ENCODE assay signal across 8 cellular contexts in the genomic region with DNA sequence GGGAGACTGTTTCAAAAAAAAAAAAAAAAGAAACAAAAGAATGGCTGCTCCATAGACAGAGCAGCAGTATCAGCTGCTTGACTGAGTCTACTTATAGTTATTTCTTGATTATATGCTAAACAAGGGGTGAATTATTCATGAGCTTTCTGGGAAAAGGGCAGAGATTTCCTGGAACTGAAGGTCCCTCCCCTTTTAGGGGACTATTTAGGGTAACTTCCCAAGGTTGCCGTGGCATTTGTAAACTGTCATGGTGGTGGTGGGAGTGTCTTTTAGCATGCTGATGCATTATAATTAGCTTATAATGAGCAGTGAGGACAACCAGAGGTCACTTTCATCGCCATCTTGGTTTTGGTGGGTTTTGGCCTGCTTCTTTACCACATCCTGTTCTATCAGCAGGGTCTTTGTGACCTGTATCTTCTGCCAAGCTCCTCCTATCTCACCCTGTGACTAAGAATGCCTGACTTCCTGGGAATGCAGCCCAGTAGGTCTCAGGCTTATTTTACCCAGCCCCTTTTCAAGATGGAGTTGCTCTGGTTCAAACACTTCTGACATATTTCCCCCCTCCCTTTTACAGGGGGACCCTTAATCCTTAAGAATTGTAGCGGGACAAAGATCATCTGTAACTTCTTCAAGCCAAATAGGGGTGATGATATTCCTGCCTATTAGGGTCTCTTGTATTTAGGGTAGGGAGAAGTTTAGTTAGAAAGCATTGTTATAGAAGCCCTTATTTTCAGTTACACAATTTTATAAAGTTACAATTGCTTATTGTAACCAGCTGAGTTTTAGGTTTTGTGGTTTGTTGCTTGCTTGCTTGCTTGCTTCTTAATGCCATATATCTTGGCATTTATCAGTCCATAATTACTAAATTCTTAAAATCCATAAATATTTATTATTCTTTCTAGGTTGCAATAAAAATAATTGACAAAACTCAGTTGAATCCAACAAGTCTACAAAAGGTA. TPM values are rescaled to one million over a fixed set of nuclear protein-coding genes. Genes with fewer than 3 reads are reported as not detected.
A peak's percentile ranks its signal among the peaks of the same experiment; 100 is the strongest.
DNase-seq lines count a peak whose midpoint lies in the region; FAIRE-seq and TF ChIP-seq lines count a peak whose summit lies in the region.

No MANE protein-coding gene starts in this region.

- H3K9me3 ChIP-seq in skeletal muscle tissue (ENCODE audit: control insufficient read depth in 3 of 3, low read length in 3 of 3) (no peaks in the 10 kb centered on the region), tibial nerve (no peaks in the 10 kb centered on the region), sigmoid colon (no peaks in the 10 kb centered on the region)

- no peak overlapping the region for H3K9ac ChIP-seq in skeletal muscle tissue (ENCODE audit: low read depth in 1 of 3, low read length in 3 of 3)

- DNase-seq in HCEC 1CT (peak; percentile 73), NCI-H446 (lab: John Stamatoyannopoulos, UW) (no peak), tibial nerve (ENCODE audit: low spot score in 2 of 2) (no peak), type B pancreatic cell (ENCODE audit: extremely low spot score, unreplicated experiment) (no peak), sigmoid colon (no peak)
- peak; percentile 20 for DNase-seq in T-helper 2 cell treated with Interferon-gamma antibody and Interleukin-4, amounts not matched to agents 5 μg/mL and 100 μg/mL, for 36 hours (ENCODE audit: low spot score)

- H3K27ac ChIP-seq in skeletal muscle tissue (ENCODE audit: low read depth, low read length) (peak overlapping the region; percentile 45), tibial nerve (peak overlapping the region in 2 of 4 donors; percentile 0 to 62), sigmoid colon (peak overlapping the region in 1 of 4 donors; percentile 6)

- TF ChIP-seq CTCF in tibial nerve (IDR thresholded peaks at IDR 0.05) (no peak), type B pancreatic cell (conservative IDR thresholded peaks at IDR 0.05) (no peak), sigmoid colon (IDR thresholded peaks at IDR 0.05) (no peak)

- peaks cover 12% of the 10 kb centered on the region for H3K36me3 Mint-ChIP-seq in T-helper 2 cell treated with Interferon-gamma antibody and Interleukin-4, amounts not matched to agents 5 μg/mL and 100 μg/mL, for 36 hours (ENCODE audit: low read depth)
- H3K36me3 Mint-ChIP-seq in type B pancreatic cell, result peaks cover 15% of the 10 kb centered on the region

- H3K27me3 ChIP-seq in skeletal muscle tissue (ENCODE audit: control insufficient read depth in 3 of 3, insufficient read depth in 3 of 3, low read length in 3 of 3) (no peaks in the 10 kb centered on the region), tibial nerve (no peaks in the 10 kb centered on the region), sigmoid colon (no peaks in the 10 kb centered on the region)

- WGBS in tibial nerve, 2 donors, result 43 to 64% methylated on average over 3 of the region's 3 CpGs
- 72 to 78% methylated on average over 3 of the region's 3 CpGs for WGBS in sigmoid colon, 2 donors

- intact Hi-C loops in sigmoid colon (cut with DNase I), result no loop called here

- H3K27me3 Mint-ChIP-seq in T-helper 2 cell treated with Interferon-gamma antibody and Interleukin-4, amounts not matched to agents 5 μg/mL and 100 μg/mL, for 36 hours (ENCODE audit: low read depth), result no peaks in the 10 kb centered on the region
- H3K27me3 Mint-ChIP-seq in type B pancreatic cell, result no peaks in the 10 kb centered on the region

- FAIRE-seq in endometrium (lab: Jason Lieb, UNC), result peak; percentile 18

- TF ChIP-seq EP300 in tibial nerve (IDR thresholded peaks at IDR 0.05) (no peak), sigmoid colon (IDR thresholded peaks at IDR 0.05) (no peak)

- peaks cover 29% of the 10 kb centered on the region for H3K4me1 Mint-ChIP-seq in T-helper 2 cell treated with Interferon-gamma antibody and Interleukin-4, amounts not matched to agents 5 μg/mL and 100 μg/mL, for 36 hours (ENCODE audit: low read depth)
- H3K4me1 Mint-ChIP-seq in type B pancreatic cell (ENCODE audit: unreplicated experiment), result peaks cover 20% of the 10 kb centered on the region

- H3K4me3 ChIP-seq in skeletal muscle tissue (ENCODE audit: low read length in 3 of 3) (no peak overlapping the region), tibial nerve (no peak overlapping the region), sigmoid colon (no peak overlapping the region)

- TF ChIP-seq POLR2A in tibial nerve (IDR thresholded peaks at IDR 0.05) (no peak), sigmoid colon (IDR thresholded peaks at IDR 0.05) (no peak)

- peaks cover 9 to 14% (median 12%) of the 10 kb centered on the region in 3 donors for H3K4me1 ChIP-seq in skeletal muscle tissue (ENCODE audit: control insufficient read depth in 3 of 3, insufficient read depth in 3 of 3, low read length in 3 of 3)
- peaks cover 0 to 66% (median 10%) of the 10 kb centered on the region in 4 donors for H3K4me1 ChIP-seq in tibial nerve
- peaks cover 0 to 25% (median 11%) of the 10 kb centered on the region in 4 donors for H3K4me1 ChIP-seq in sigmoid colon

- H3K9me3 Mint-ChIP-seq in T-helper 2 cell treated with Interferon-gamma antibody and Interleukin-4, amounts not matched to agents 5 μg/mL and 100 μg/mL, for 36 hours, result no peaks in the 10 kb centered on the region
- H3K9me3 Mint-ChIP-seq in type B pancreatic cell, result no peaks in the 10 kb centered on the region

- H3K27ac Mint-ChIP-seq in T-helper 2 cell treated with Interferon-gamma antibody and Interleukin-4, amounts not matched to agents 5 μg/mL and 100 μg/mL, for 36 hours, result peak overlapping the region; percentile 11
- H3K27ac Mint-ChIP-seq in type B pancreatic cell, result no peak overlapping the region

- no peaks in the 10 kb centered on the region for H3K36me3 ChIP-seq in skeletal muscle tissue (ENCODE audit: control insufficient read depth in 3 of 3, insufficient read depth in 3 of 3, low read length in 3 of 3)
- peaks cover 0 to 5% (median 0%) of the 10 kb centered on the region in 3 donors for H3K36me3 ChIP-seq in tibial nerve
- H3K36me3 ChIP-seq in sigmoid colon, result no peaks in the 10 kb centered on the region

- H3K4me3 Mint-ChIP-seq in T-helper 2 cell treated with Interferon-gamma antibody and Interleukin-4, amounts not matched to agents 5 μg/mL and 100 μg/mL, for 36 hours, result peak overlapping the region; percentile 8
- H3K4me3 Mint-ChIP-seq in type B pancreatic cell, result no peak overlapping the region

RNA-seq across cellular contexts. Expression of a gene that starts 42.5 kb away (rescaled TPM):
- 59.5 TPM for total RNA-seq in skeletal muscle tissue
- 100 to 1,000 TPM; 109 to 143 (median 125) TPM for total RNA-seq in tibial nerve
- 79.1 and 91.4 TPM in 2 replicates for total RNA-seq in type B pancreatic cell (ENCODE audit: low replicate concordance)
- total RNA-seq in sigmoid colon, result 100 to 1,000 TPM in 2 of 4 donors, 10 to 100 TPM in 2; 66.7 to 104 (median 87.0) TPM
- 10 to 100 TPM; 21.6 to 41.8 (median 25.4) TPM for polyA plus RNA-seq in sigmoid colon

Comparison
In these comparisons a context has a peak if more than half of its experiments do, and no peak if none do; other contexts are left out.
1. DNase-seq: peak in HCEC 1CT (single experiment) and T-helper 2 cell treated with Interferon-gamma antibody and Interleukin-4, amounts not matched to agents 5 μg/mL and 100 μg/mL, for 36 hours (single experiment); none in NCI-H446 (0 of 2), tibial nerve (0 of 2), type B pancreatic cell (single experiment) and sigmoid colon (single experiment).